ENCODE assay signal across 8 cellular contexts in the genomic region with DNA sequence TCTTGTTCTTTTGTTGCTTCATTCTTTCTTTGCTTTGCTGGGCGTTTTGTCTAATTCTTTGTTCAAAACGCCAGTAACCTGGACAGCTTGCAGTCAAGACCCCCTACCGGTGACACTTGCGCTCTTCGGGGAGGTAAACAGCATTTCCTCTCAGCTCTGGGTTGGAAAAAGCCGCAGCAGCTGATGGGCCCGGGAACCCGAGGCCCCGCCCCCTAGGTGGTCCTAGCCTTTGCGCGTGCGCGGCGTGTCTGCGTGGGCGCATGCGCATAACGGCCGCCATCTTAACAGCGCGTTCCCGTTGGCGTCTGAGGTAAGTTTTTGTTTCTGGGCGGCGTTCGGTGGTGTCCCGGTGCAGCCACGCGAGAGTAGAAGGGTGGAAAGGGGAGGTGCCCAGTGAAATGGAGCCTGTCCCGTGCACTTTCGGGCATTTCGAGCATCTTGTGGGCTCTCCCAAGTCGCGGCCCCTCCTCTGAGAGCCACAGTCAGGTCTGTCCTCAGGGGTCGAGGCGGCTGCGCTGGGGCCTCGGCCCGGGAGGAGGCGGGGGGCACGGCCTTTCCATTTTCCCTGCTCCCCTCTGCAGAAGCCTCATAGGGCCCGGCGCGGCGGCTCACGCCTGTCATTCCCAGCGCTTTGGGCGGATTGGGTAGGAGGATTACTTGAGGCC.
DNase-seq lines count a peak whose midpoint lies in the region; ATAC-seq and TF ChIP-seq lines count a peak whose summit lies in the region.

TSS of gene ZNF559 (plus strand) at position 261 of the 665 bp plus-strand sequence. CDS start 14,371 bp downstream, outside the sequence.

- ATAC-seq in GM21526 (IDR thresholded peaks at IDR 0.05; ENCODE audit: low FRiP score, unreplicated experiment), result peak; percentile 97

- H3K9me3 ChIP-seq in OCI-LY3 (ENCODE audit: insufficient read depth, low read length) (peaks cover 17% of the 10 kb centered on the region; the same call in 1 of the 2 replicates), mucosa of rectum (ENCODE audit: control insufficient read depth in 2 of 2, low read length in 2 of 2) (peaks cover 8 to 10% of the 10 kb centered on the region in 2 donors)

- H3K4me3 ChIP-seq in OCI-LY3 (ENCODE audit: low read length), result peak within 1 kb of the TSS; percentile 82
- peak within 1 kb of the TSS; percentile 83 to 97 for H3K4me3 ChIP-seq in mucosa of rectum (ENCODE audit: low read length in 2 of 2)

- H4K20me1 ChIP-seq in OCI-LY3 (ENCODE audit: insufficient read depth, low read length), result no peaks in the 10 kb centered on the region

- peak; percentile 36 for TF ChIP-seq CTCF in OCI-LY3 (IDR thresholded peaks at IDR 0.05; ENCODE audit: low read depth, low read length)

- DNase-seq in DMS153 (lab: John Stamatoyannopoulos, UW), result peak; percentile 81
- peak; percentile 81 for DNase-seq in HuH-7.5 (ENCODE audit: low spot score)
- DNase-seq in activated T-cell treated with anti-CD3 and anti-CD28 coated beads for 24 hours (ENCODE audit: low read depth), result peak; percentile 96
- peak; percentile 78 for DNase-seq in epithelial cell of prostate (ENCODE audit: low read depth, low spot score)
- peak; percentile 90 to 96 for DNase-seq in stimulated activated CD8-positive, alpha-beta memory T cell treated with anti-CD3 and anti-CD28 coated beads, Interleukin-4, amount 100 ng/mL, for 4 hours (ENCODE audit: low read depth in 2 of 2, low spot score in 1 of 2)

- H3K4me1 ChIP-seq in OCI-LY3 (ENCODE audit: low read length) (peaks cover 8% of the 10 kb centered on the region; the same call in 1 of the 2 replicates), mucosa of rectum (ENCODE audit: control insufficient read depth in 2 of 2, insufficient read depth in 2 of 2, low read length in 2 of 2) (peaks cover 4 to 5% of the 10 kb centered on the region in 2 donors)

- H3K9ac ChIP-seq in OCI-LY3 (ENCODE audit: low read length), result peak within 1 kb of the TSS; percentile 75
- H3K9ac ChIP-seq in mucosa of rectum (ENCODE audit: low read depth in 1 of 2, low read length in 2 of 2), result peak within 1 kb of the TSS; percentile 68 to 77

- peak within 1 kb of the TSS; percentile 77 for H2AFZ ChIP-seq in OCI-LY3 (ENCODE audit: low read depth, low read length)

- no peaks in the 10 kb centered on the region for H3K27me3 ChIP-seq in OCI-LY3 (ENCODE audit: low read depth, low read length)
- no peaks in the 10 kb centered on the region for H3K27me3 ChIP-seq in mucosa of rectum (ENCODE audit: control insufficient read depth in 2 of 2, insufficient read depth in 2 of 2, low read length in 2 of 2)

- H3K79me2 ChIP-seq in OCI-LY3 (ENCODE audit: low read length), result peaks cover 14% of the 10 kb centered on the region

- H3K36me3 ChIP-seq in OCI-LY3 (replicated peaks; ENCODE audit: low read depth, low read length), result peaks cover 36% of the 10 kb centered on the region
- H3K36me3 ChIP-seq in mucosa of rectum (ENCODE audit: control insufficient read depth in 2 of 2, insufficient read depth in 2 of 2, low read length in 2 of 2), result peaks cover 0 to 6% of the 10 kb centered on the region in 2 donors

- H3K27ac ChIP-seq in OCI-LY3 (ENCODE audit: low read length) (peak within 1 kb of the TSS; percentile 64), epithelial cell of prostate (peak within 1 kb of the TSS; percentile 80), mucosa of rectum (ENCODE audit: low read depth in 2 of 2, low read length in 2 of 2) (peak within 1 kb of the TSS; percentile 71 to 89)

- peak within 1 kb of the TSS; percentile 89 for H3K4me2 ChIP-seq in OCI-LY3 (ENCODE audit: low read length)

Comparison
In these comparisons a context has a peak if more than half of its experiments do, and no peak if none do; other contexts are left out.
1. Peak in every context shown above with its lines: DNase-seq, ATAC-seq, H3K4me3 ChIP-seq and H3K27ac ChIP-seq.